Comparison of ENCODE assay signal across 14 cellular contexts in the genomic region with DNA sequence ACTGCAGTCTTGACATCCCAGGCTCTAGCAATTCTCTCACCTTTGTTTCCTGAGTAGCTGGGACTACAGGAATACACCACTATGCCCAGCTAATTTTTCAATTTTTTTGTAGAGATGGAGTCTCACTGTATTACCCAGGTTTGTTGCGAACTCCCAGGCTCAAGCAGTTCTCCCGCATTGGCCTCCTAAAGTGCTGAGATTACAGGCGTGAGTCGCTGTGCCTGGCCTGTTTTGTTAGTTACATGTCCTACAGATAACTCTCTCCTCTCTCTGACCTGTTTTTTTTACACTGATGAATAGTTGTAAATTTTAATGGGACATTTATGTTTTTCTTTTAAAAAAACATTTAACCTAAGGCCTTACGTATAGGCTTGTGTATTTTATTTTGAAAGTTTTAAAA.
"Had no signal": no experiment of that assay in that cellular context is flagged by ENCODE, and none has a peak within 500 bp of the region (broad histone marks: within the 10 kb centered on the region; RNA-seq: fewer than 3 reads in every experiment).

No MANE protein-coding gene starts in this region.

- H3K4me1 ChIP-seq: breast epithelium, thyroid gland had no signal

- ATAC-seq: activated CD8-positive, alpha-beta T cell treated with anti-CD3 and anti-CD28 coated beads, Interleukin-2, amount 10 ng/mL, durations not matched to agents 7 days and 5 days; activated T-cell treated with anti-CD3 and anti-CD28 coated beads, Interleukin-2, amount 50 U/mL, for 72 hours; stimulated activated memory B cell treated with anti-CD40 and anti-IgM and Interleukin-4, amounts not matched to agents 10 μg/mL and 1 μg/mL and 100 μg/mL, for 72 hours; T-helper 17 cell had no signal

- H3K36me3 ChIP-seq: breast epithelium, ovary, thyroid gland had no signal

- DNase-seq: activated CD4-positive, alpha-beta T cell treated with anti-CD3 and anti-CD28 coated beads for 48 hours; activated CD8-positive, alpha-beta memory T cell treated with anti-CD3 and anti-CD28 coated beads, Interleukin-2, amount 50 U/mL, for 4 hours; activated CD8-positive, alpha-beta T cell treated with anti-CD3 and anti-CD28 coated beads, Interleukin-2, amount 10 ng/mL, durations not matched to agents 7 days and 5 days; activated gamma-delta T cell; activated naive CD8-positive, alpha-beta T cell treated with anti-CD3 and anti-CD28 coated beads for 36 hours; activated T-cell treated with anti-CD3 and anti-CD28 coated beads, Interleukin-2, amount 50 U/mL, for 72 hours; ovary; stimulated activated CD4-positive, alpha-beta T cell treated with anti-CD3 and anti-CD28 coated beads, Interleukin-2, amount 100 ng/mL, for 48 hours; T-helper 17 cell; thyroid gland had no signal

- H3K27me3 Mint-ChIP-seq: activated naive CD8-positive, alpha-beta T cell treated with anti-CD3 and anti-CD28 coated beads for 36 hours; stimulated activated memory B cell treated with anti-CD40 and anti-IgM and Interleukin-4, amounts not matched to agents 10 μg/mL and 1 μg/mL and 100 μg/mL, for 72 hours; T-helper 17 cell had no signal

- H3K27ac Mint-ChIP-seq: activated CD8-positive, alpha-beta T cell treated with anti-CD3 and anti-CD28 coated beads, Interleukin-2, amount 10 ng/mL, durations not matched to agents 7 days and 5 days; activated naive CD8-positive, alpha-beta T cell treated with anti-CD3 and anti-CD28 coated beads for 36 hours; stimulated activated memory B cell treated with anti-CD40 and anti-IgM and Interleukin-4, amounts not matched to agents 10 μg/mL and 1 μg/mL and 100 μg/mL, for 72 hours; T-helper 17 cell had no signal

- H3K4me3 ChIP-seq: breast epithelium, esophagus muscularis mucosa, ovary, thyroid gland had no signal

- H3K27me3 ChIP-seq: breast epithelium, esophagus muscularis mucosa, ovary, thyroid gland had no signal

- H3K9me3 ChIP-seq: breast epithelium, esophagus muscularis mucosa, ovary, thyroid gland had no signal

- H3K9me3 Mint-ChIP-seq: activated T-cell treated with anti-CD3 and anti-CD28 coated beads, Interleukin-2, amount 50 U/mL, for 72 hours; stimulated activated memory B cell treated with anti-CD40 and anti-IgM and Interleukin-4, amounts not matched to agents 10 μg/mL and 1 μg/mL and 100 μg/mL, for 72 hours had no signal

- H3K27ac ChIP-seq: breast epithelium, esophagus muscularis mucosa, ovary, thyroid gland had no signal

- H3K4me3 Mint-ChIP-seq: activated CD8-positive, alpha-beta T cell treated with anti-CD3 and anti-CD28 coated beads, Interleukin-2, amount 10 ng/mL, durations not matched to agents 7 days and 5 days; activated naive CD8-positive, alpha-beta T cell treated with anti-CD3 and anti-CD28 coated beads for 36 hours; activated T-cell treated with anti-CD3 and anti-CD28 coated beads, Interleukin-2, amount 50 U/mL, for 72 hours; neural crest cell; stimulated activated memory B cell treated with anti-CD40 and anti-IgM and Interleukin-4, amounts not matched to agents 10 μg/mL and 1 μg/mL and 100 μg/mL, for 72 hours; T-helper 17 cell had no signal
